In genomic region chr4:31530555-31530954, GRCh38 we compare ENCODE assay signal across 18 cellular contexts.
DNase-seq lines count a peak whose midpoint lies in the region; ATAC-seq, FAIRE-seq and TF ChIP-seq lines count a peak whose summit lies in the region.
"Had no signal": no experiment of that assay in that cellular context is flagged by ENCODE, and none has a peak within 500 bp of the region (broad histone marks: within the 10 kb centered on the region; RNA-seq: fewer than 3 reads in every experiment).

No MANE protein-coding gene starts in this region.

- no peak overlapping the region for H2BK12ac ChIP-seq in trophoblast cell (ENCODE audit: low read length)

- SMC1A ChIA-PET in GM12878 (lab: Charles Lee; ENCODE audit: uncharacterized antibody, unreplicated experiment), result interaction anchor here (1.0 to 1.4 kb wide), 2 partner anchors 8 to 71 kb away, joined by 3 read pairs; no protein-coding TSS in a partner anchor

- peaks cover 7% of the 10 kb centered on the region for H3K79me1 ChIP-seq in trophoblast cell (ENCODE audit: low read length)

- H3K27me3 ChIP-seq in Karpas-422 (ENCODE audit: low read length), result no peaks in the 10 kb centered on the region
- no peaks in the 10 kb centered on the region for H3K27me3 ChIP-seq in GM12878 (replicated peaks in 1 of 2; ENCODE audit: control insufficient read depth in 2 of 2, insufficient read depth in 2 of 2, low read length in 1 of 2)
- no peaks in the 10 kb centered on the region for H3K27me3 ChIP-seq in lung (ENCODE audit: control insufficient read depth, insufficient read depth)
- no peaks in the 10 kb centered on the region for H3K27me3 ChIP-seq in trophoblast cell (ENCODE audit: insufficient read depth, low read length)
- no peaks in the 10 kb centered on the region for H3K27me3 ChIP-seq in mammary epithelial cell (ENCODE audit: insufficient read depth, low read length)
- no peaks in the 10 kb centered on the region for H3K27me3 ChIP-seq in prostate gland (replicated peaks; ENCODE audit: insufficient read depth)
- H3K27me3 ChIP-seq in ovary, result no peaks in the 10 kb centered on the region
- H3K27me3 ChIP-seq: BLaER1 treated with 17β-estradiol and CSF1 and Interleukin-3, amounts not matched to agents 10 nM and 100 nM had no signal

- CTCF ChIA-PET in GM12878 (lab: Yijun Ruan, JAX), result no interaction called here
- CTCF ChIA-PET in mammary epithelial cell (lab: Charles Lee; ENCODE audit: low non-redundant PET), result no interaction called here

- H4K12ac ChIP-seq in trophoblast cell (ENCODE audit: low read depth, low read length), result no peak overlapping the region

- H3K4me2 ChIP-seq in Karpas-422 (ENCODE audit: low read depth, low read length, poor library complexity, severe bottlenecking) (no peak overlapping the region), GM12878 (ENCODE audit: control insufficient read depth, insufficient read depth) (no peak overlapping the region), trophoblast cell (ENCODE audit: low read length) (peak overlapping the region; percentile 6), mammary epithelial cell (ENCODE audit: insufficient read depth, low read depth, low read length) (no peak overlapping the region)
- H3K4me2 ChIP-seq: BLaER1 treated with 17β-estradiol and CSF1 and Interleukin-3, amounts not matched to agents 10 nM and 100 nM had no signal

- H3K9me3 ChIP-seq in Karpas-422 (ENCODE audit: low read length) (peaks cover 24% of the 10 kb centered on the region), GM12878 (replicated peaks; ENCODE audit: control insufficient read depth, insufficient read depth, low read length) (no peaks in the 10 kb centered on the region), lung (ENCODE audit: control insufficient read depth in 2 of 2, insufficient read depth in 1 of 2, low read length in 1 of 2) (peaks cover 2 to 7% of the 10 kb centered on the region in 2 donors), trophoblast cell (ENCODE audit: insufficient read depth, low read depth, low read length) (no peaks in the 10 kb centered on the region), mammary epithelial cell (replicated peaks; ENCODE audit: insufficient read depth, low read length) (no peaks in the 10 kb centered on the region), prostate gland (no peaks in the 10 kb centered on the region), ovary (no peaks in the 10 kb centered on the region)

- H2AK5ac ChIP-seq in trophoblast cell (ENCODE audit: low read length), result no peak overlapping the region

- H3K4me1 ChIP-seq in Karpas-422 (ENCODE audit: low read length) (peaks cover 10% of the 10 kb centered on the region), GM12878 (ENCODE audit: control insufficient read depth, insufficient read depth, low read length) (no peaks in the 10 kb centered on the region), lung (ENCODE audit: control insufficient read depth in 2 of 2, insufficient read depth in 2 of 2, low read length in 2 of 2) (no peaks in the 10 kb centered on the region), trophoblast cell (ENCODE audit: control insufficient read depth in 1 of 2, insufficient read depth in 2 of 2, low read length in 2 of 2) (peaks cover 9 to 11% of the 10 kb centered on the region in 2 experiments), mammary epithelial cell (ENCODE audit: insufficient read depth, low read length) (no peaks in the 10 kb centered on the region), prostate gland (replicated peaks) (no peaks in the 10 kb centered on the region), ovary (ENCODE audit: insufficient read depth) (no peaks in the 10 kb centered on the region)
- H3K4me1 ChIP-seq: BLaER1 treated with 17β-estradiol and CSF1 and Interleukin-3, amounts not matched to agents 10 nM and 100 nM had no signal

- no peak overlapping the region for H3K14ac ChIP-seq in trophoblast cell (ENCODE audit: low read length)

- H3K36me3 ChIP-seq in Karpas-422 (ENCODE audit: insufficient read depth, low read length) (no peaks in the 10 kb centered on the region), GM12878 (ENCODE audit: control insufficient read depth in 2 of 2, insufficient read depth in 2 of 2, low read length in 1 of 2) (no peaks in the 10 kb centered on the region), lung (ENCODE audit: control insufficient read depth in 2 of 2, insufficient read depth in 2 of 2, low read length in 2 of 2) (no peaks in the 10 kb centered on the region), trophoblast cell (ENCODE audit: control insufficient read depth in 1 of 2, insufficient read depth in 2 of 2, low read length in 2 of 2) (no peaks in the 10 kb centered on the region), mammary epithelial cell (ENCODE audit: insufficient read depth, low read length) (no peaks in the 10 kb centered on the region), prostate gland (no peaks in the 10 kb centered on the region), ovary (no peaks in the 10 kb centered on the region)
- H3K36me3 ChIP-seq: BLaER1 treated with 17β-estradiol and CSF1 and Interleukin-3, amounts not matched to agents 10 nM and 100 nM had no signal

- TF ChIP-seq CTCF in GM12878 (IDR thresholded peaks at IDR 0.05 in 2 of 3, conservative IDR thresholded peaks at IDR 0.05 in 1 of 3; ENCODE audit: control insufficient read depth in 2 of 3, extremely low read depth in 1 of 3, insufficient read depth in 1 of 3, low read depth in 3 of 3, low read length in 3 of 3) (no peak), lung (IDR thresholded peaks at IDR 0.05; ENCODE audit: control extremely low read depth, extremely low read depth) (no peak), mammary epithelial cell (conservative IDR thresholded peaks at IDR 0.05 in 1 of 2, IDR thresholded peaks at IDR 0.05 in 1 of 2; ENCODE audit: extremely low read depth in 1 of 2, insufficient read depth in 1 of 2, low read depth in 1 of 2, low read length in 2 of 2) (no peak), prostate gland (IDR thresholded peaks at IDR 0.05) (no peak), ovary (IDR thresholded peaks at IDR 0.05) (no peak)

- no peak overlapping the region for H3K4me3 ChIP-seq in Karpas-422 (ENCODE audit: low read length)
- H3K4me3 ChIP-seq in GM12878, result no peak overlapping the region
- no peak overlapping the region for H3K4me3 ChIP-seq in lung
- no peak overlapping the region for H3K4me3 ChIP-seq in trophoblast cell (ENCODE audit: low read depth, low read length)
- H3K4me3 ChIP-seq in mammary epithelial cell (replicated peaks in 1 of 3; ENCODE audit: insufficient read depth in 1 of 3, low read depth in 2 of 3, low read length in 3 of 3), result no peak overlapping the region
- no peak overlapping the region for H3K4me3 ChIP-seq in prostate gland
- H3K4me3 ChIP-seq in ovary, result no peak overlapping the region
- H3K4me3 ChIP-seq: BLaER1 treated with 17β-estradiol and CSF1 and Interleukin-3, amounts not matched to agents 10 nM and 100 nM had no signal

- no peaks in the 10 kb centered on the region for H3K79me2 ChIP-seq in Karpas-422 (ENCODE audit: low read length)
- H3K79me2 ChIP-seq in GM12878 (ENCODE audit: control insufficient read depth, insufficient read depth, low read length), result no peaks in the 10 kb centered on the region
- H3K79me2 ChIP-seq in trophoblast cell (ENCODE audit: control insufficient read depth, insufficient read depth, low read length, poor library complexity), result no peaks in the 10 kb centered on the region
- no peaks in the 10 kb centered on the region for H3K79me2 ChIP-seq in mammary epithelial cell (ENCODE audit: insufficient read depth, low read length)

- H3K18ac ChIP-seq in trophoblast cell (ENCODE audit: low read length), result no peak overlapping the region

- WGBS in GM12878 (ENCODE audit: insufficient coverage, insufficient replicate concordance, low lambda C conversion rate, missing lambda C conversion rate), result 19% methylated on average over 3 of the region's 3 CpGs
- 86 to 88% methylated on average over 3 of the region's 3 CpGs for WGBS in lung, 2 donors
- WGBS in trophoblast cell (ENCODE audit: extremely low coverage, insufficient coverage, insufficient read length), result no CpG with 5 or more reads among the region's 3 CpGs
- 46% methylated on average over 2 of the region's 3 CpGs for WGBS in mammary epithelial cell (ENCODE audit: low coverage, missing lambda C conversion rate)
- 92% methylated on average over 3 of the region's 3 CpGs for WGBS in prostate gland
- 70 to 75% (median 73%) methylated on average over 3 of the region's 3 CpGs for WGBS in ovary, 3 donors

- no peak for FAIRE-seq in GM12878 (lab: Jason Lieb, UNC)
- FAIRE-seq: G401.6, GM12892, H54 had no signal

- TF ChIP-seq POLR2A in GM12878 (IDR thresholded peaks at IDR 0.05; ENCODE audit: low read depth, low read length) (no peak), prostate gland (IDR thresholded peaks at IDR 0.05) (no peak), ovary (IDR thresholded peaks at IDR 0.05) (no peak)

- H3K9me2 ChIP-seq in Karpas-422 (replicated peaks; ENCODE audit: insufficient read depth, low read length), result no peaks in the 10 kb centered on the region

- POLR2A ChIA-PET in GM12878 (lab: Charles Lee), result no interaction called here

- H2BK5ac ChIP-seq in trophoblast cell (ENCODE audit: low read depth, low read length, poor library complexity), result no peak overlapping the region

- TF ChIP-seq EP300 in GM12878 (IDR thresholded peaks at IDR 0.05; ENCODE audit: borderline replicate concordance in 1 of 2, control insufficient read depth in 1 of 2, low read depth in 2 of 2, low read length in 2 of 2) (no peak), ovary (IDR thresholded peaks at IDR 0.05) (no peak)

- intact Hi-C loops in GM12878 (cut with micrococcal nuclease; ENCODE audit: unreplicated experiment) (no loop called here), mammary epithelial cell (cut with micrococcal nuclease) (no loop called here), prostate gland (cut with DNase I) (no loop called here), ovary (cut with DNase I) (no loop called here)

- H3K27ac ChIP-seq in Karpas-422 (ENCODE audit: low read length), result no peak overlapping the region
- no peak overlapping the region for H3K27ac ChIP-seq in GM12878 (ENCODE audit: control insufficient read depth, insufficient read depth)
- H3K27ac ChIP-seq in lung (ENCODE audit: low read depth in 1 of 2, low read length in 1 of 2), result no peak overlapping the region
- peak overlapping the region; percentile 35 for H3K27ac ChIP-seq in trophoblast cell (ENCODE audit: low read depth, low read length)
- no peak overlapping the region for H3K27ac ChIP-seq in mammary epithelial cell (ENCODE audit: insufficient read depth, low read depth, low read length)
- no peak overlapping the region for H3K27ac ChIP-seq in prostate gland
- H3K27ac ChIP-seq in ovary, result no peak overlapping the region
- H3K27ac ChIP-seq: BLaER1 treated with 17β-estradiol and CSF1 and Interleukin-3, amounts not matched to agents 10 nM and 100 nM; HL-60 had no signal

- no peak overlapping the region for H2BK120ac ChIP-seq in trophoblast cell (ENCODE audit: insufficient read depth, low read length, poor library complexity)

- dilution Hi-C loops in mammary epithelial cell (cut with HindIII; ENCODE audit: low sequenced_read_pairs), result no loop called here

- BruUV-seq in GM12878 (replicated peaks; lab: Mats Ljungman, UMichigan), result no TSS peak
- no TSS peak for BruUV-seq in mammary epithelial cell (replicated peaks; lab: Mats Ljungman, UMichigan)

- H2AFZ ChIP-seq in Karpas-422 (ENCODE audit: low read length) (no peak overlapping the region), GM12878 (ENCODE audit: control insufficient read depth, low read depth, low read length) (no peak overlapping the region), trophoblast cell (ENCODE audit: insufficient read depth, low read length, poor library complexity) (no peak overlapping the region), mammary epithelial cell (ENCODE audit: low read depth, low read length) (no peak overlapping the region)

- TF ChIP-seq RAD21 in GM12878 (IDR thresholded peaks at IDR 0.05; ENCODE audit: insufficient read depth, low read depth, low read length), result no peak

- no peaks in the 10 kb centered on the region for H4K20me1 ChIP-seq in Karpas-422 (ENCODE audit: insufficient read depth, low read depth, low read length)
- no peaks in the 10 kb centered on the region for H4K20me1 ChIP-seq in GM12878 (ENCODE audit: control insufficient read depth, insufficient read depth)
- H4K20me1 ChIP-seq in mammary epithelial cell (ENCODE audit: insufficient read depth, low read length), result no peaks in the 10 kb centered on the region
- H4K20me1 ChIP-seq: BLaER1 treated with 17β-estradiol and CSF1 and Interleukin-3, amounts not matched to agents 10 nM and 100 nM had no signal

- H4K91ac ChIP-seq in trophoblast cell (ENCODE audit: low read depth, low read length), result no peak overlapping the region

- no peak overlapping the region for H3K4ac ChIP-seq in trophoblast cell (ENCODE audit: low read depth, low read length)

- no peak overlapping the region for H3K23ac ChIP-seq in trophoblast cell (ENCODE audit: low read length)

- peak; percentile 53; the same call in 2 of the 3 replicates for ATAC-seq in GM12878
- ATAC-seq in lung (ENCODE audit: insufficient read depth, low FRiP score), result peak; percentile 19
- ATAC-seq: HCT116 had no signal

- in situ Hi-C loops in GM12878 (cut with MboI), result no loop called here
- in situ Hi-C loops in mammary epithelial cell (cut with MboI; ENCODE audit: low sequenced_read_pairs in 2 of 2), result no loop called here

- DNase-seq in Karpas-422 (peak; percentile 42), GM12878 (ENCODE audit: low read depth, low spot score) (no peak), lung (ENCODE audit: low spot score) (no peak), trophoblast cell (peak; percentile 26 to 55), mammary epithelial cell (no peak), prostate gland (ENCODE audit: low spot score) (no peak), NCI-H82 (lab: John Stamatoyannopoulos, UW) (no peak), ovary (no peak)
- DNase-seq: ACHN; Calu3; CD4-positive, CD25-positive, alpha-beta regulatory T cell; DMS 273 treated with DMSO at 0.1 percent for 48 hours had no signal

- H4K8ac ChIP-seq in trophoblast cell (ENCODE audit: low read depth, low read length), result no peak overlapping the region

- RAD21 ChIA-PET in GM12878 (lab: Charles Lee; ENCODE audit: unreplicated experiment), result no interaction called here

- H3K9ac ChIP-seq in Karpas-422 (ENCODE audit: low read length) (no peak overlapping the region), GM12878 (ENCODE audit: control insufficient read depth, insufficient read depth, low read length) (no peak overlapping the region), trophoblast cell (ENCODE audit: low read length) (no peak overlapping the region), mammary epithelial cell (ENCODE audit: insufficient read depth, low read length) (no peak overlapping the region)
- H3K9ac ChIP-seq: BLaER1 treated with 17β-estradiol and CSF1 and Interleukin-3, amounts not matched to agents 10 nM and 100 nM had no signal

Comparison
In these comparisons a context has a peak if more than half of its experiments do, and no peak if none do; other contexts are left out.
1. DNase-seq: peak in Karpas-422 (single experiment) and trophoblast cell (2 of 2); none in GM12878 (single experiment), lung (single experiment), mammary epithelial cell (single experiment), prostate gland (single experiment), NCI-H82 (single experiment) and ovary (0 of 5).